11 cellular contexts compared by ENCODE assay signal in genomic region chr4:82217986-82218715, GRCh38.
DNase-seq lines count a peak whose midpoint lies in the region; ATAC-seq and TF ChIP-seq lines count a peak whose summit lies in the region.
"Had no signal": no experiment of that assay in that cellular context is flagged by ENCODE, and none has a peak within 500 bp of the region (broad histone marks: within the 10 kb centered on the region; RNA-seq: fewer than 3 reads in every experiment).

No MANE protein-coding gene starts in this region.

- no peaks in the 10 kb centered on the region for H3K36me3 Mint-ChIP-seq in effector memory CD8-positive, alpha-beta T cell (ENCODE audit: insufficient read depth)

- no peak overlapping the region for H3K9ac ChIP-seq in PC-3 (ENCODE audit: low read length)

- no peaks in the 10 kb centered on the region for H3K4me1 ChIP-seq in PC-3 (ENCODE audit: insufficient read depth, low read length)

- H3K36me3 ChIP-seq in PC-3 (ENCODE audit: low read depth, low read length), result no peaks in the 10 kb centered on the region

- ATAC-seq in PC-3 (0 out of 2 replicates have a peak, but pooled peaks have one; percentile 15), HG02970 (IDR thresholded peaks at IDR 0.05; ENCODE audit: low FRiP score, unreplicated experiment) (no peak), HG02610 (IDR thresholded peaks at IDR 0.05; ENCODE audit: unreplicated experiment) (no peak)
- ATAC-seq in effector memory CD8-positive, alpha-beta T cell (replicated peaks), result no peak

- TF ChIP-seq CTCF in AG04449 (IDR thresholded peaks at IDR 0.05; ENCODE audit: insufficient read depth, low read length, missing control alignments) (peak; percentile 23), PC-3 (conservative IDR thresholded peaks at IDR 0.05; ENCODE audit: low read depth, low read length) (peak; percentile 55), foreskin fibroblast (IDR thresholded peaks at IDR 0.05; ENCODE audit: low read depth, low read length) (peak; percentile 27)

- BruUV-seq in PC-3 (replicated peaks; lab: Mats Ljungman, UMichigan), result no TSS peak

- no peak overlapping the region for H3K4me3 Mint-ChIP-seq in effector memory CD8-positive, alpha-beta T cell

- CTCF ChIA-PET in AG04449 (lab: Yijun Ruan, JAX), result no interaction called here
- CTCF ChIA-PET in PC-3 (lab: Charles Lee), result no interaction called here

- H4K20me1 ChIP-seq in PC-3 (ENCODE audit: low read length), result no peaks in the 10 kb centered on the region

- H3K9me3 Mint-ChIP-seq in effector memory CD8-positive, alpha-beta T cell, result no peaks in the 10 kb centered on the region

- peaks cover 4 to 6% of the 10 kb centered on the region in 2 donors for H3K4me1 Mint-ChIP-seq in effector memory CD8-positive, alpha-beta T cell (ENCODE audit: low read depth in 2 of 2)

- H3K79me2 ChIP-seq in PC-3 (ENCODE audit: low read length), result no peaks in the 10 kb centered on the region

- intact Hi-C loops in PC-3 (cut with micrococcal nuclease), result no loop called here

- H3K4me2 ChIP-seq in PC-3 (ENCODE audit: low read length), result no peak overlapping the region

- H3K27me3 ChIP-seq in PC-3 (ENCODE audit: low read length), result peaks cover 19% of the 10 kb centered on the region

- H3F3A ChIP-seq in PC-3 (ENCODE audit: low read length, unreplicated experiment), result no peaks in the 10 kb centered on the region

- no peaks in the 10 kb centered on the region for H3K9me2 ChIP-seq in PC-3 (replicated peaks; ENCODE audit: low read length)

- H3K9me3 ChIP-seq in PC-3 (ENCODE audit: low read length), result no peaks in the 10 kb centered on the region

- no peak overlapping the region for H3K4me3 ChIP-seq in AG04449 (ENCODE audit: low read depth, low read length)
- no peak overlapping the region for H3K4me3 ChIP-seq in PC-3 (ENCODE audit: low read length)
- H3K4me3 ChIP-seq in foreskin fibroblast (ENCODE audit: low read depth in 1 of 2, low read length in 2 of 2), result no peak overlapping the region
- H3K4me3 ChIP-seq: coronary artery had no signal

- no peak overlapping the region for H2AFZ ChIP-seq in PC-3 (ENCODE audit: low read length)

- no peak overlapping the region for H3K27ac Mint-ChIP-seq in effector memory CD8-positive, alpha-beta T cell

- POLR2A ChIA-PET in AG04449 (lab: Yijun Ruan, JAX), result no interaction called here
- POLR2A ChIA-PET in PC-3 (lab: Charles Lee; ENCODE audit: unreplicated experiment), result no interaction called here

- no peak overlapping the region for H3K27ac ChIP-seq in PC-3 (ENCODE audit: low read length)
- H3K27ac ChIP-seq: coronary artery had no signal

- DNase-seq in AG04449 (ENCODE audit: low read depth, low spot score) (no peak), DMS153 treated with DMSO at 0.1 percent for 48 hours (lab: John Stamatoyannopoulos, UW; ENCODE audit: unreplicated experiment) (peak; percentile 6), PC-3 (peak; percentile 21), foreskin fibroblast (peak; percentile 3 to 9), ecto neural progenitor cell (ENCODE audit: low spot score) (no peak)
- DNase-seq in effector memory CD8-positive, alpha-beta T cell, result no peak
- DNase-seq: NCI-H187; stimulated activated CD4-positive, alpha-beta T cell treated with anti-CD3 and anti-CD28 coated beads, Interleukin-2, amount 100 ng/mL, for 48 hours had no signal

- peaks cover 6 to 8% of the 10 kb centered on the region in 2 donors for H3K27me3 Mint-ChIP-seq in effector memory CD8-positive, alpha-beta T cell

Comparison
In these comparisons a context has a peak if more than half of its experiments do, and no peak if none do; other contexts are left out.
1. DNase-seq: peak in DMS153 treated with DMSO at 0.1 percent for 48 hours (single experiment), PC-3 (single experiment) and foreskin fibroblast (2 of 2); none in AG04449 (single experiment), effector memory CD8-positive, alpha-beta T cell (0 of 3) and ecto neural progenitor cell (single experiment).
2. Peak in every context shown above with its lines, with median percentiles within 50 percentile points of each other: CTCF ChIP-seq.